Comparison of ENCODE assay signal across 14 cellular contexts in genomic region chr2:27871805-27872204, GRCh38. TPM values are rescaled to one million over a fixed set of nuclear protein-coding genes. Genes with fewer than 3 reads are reported as not detected.
DNase-seq lines count a peak whose midpoint lies in the region; ATAC-seq and TF ChIP-seq lines count a peak whose summit lies in the region.
"Had no signal": no experiment of that assay in that cellular context is flagged by ENCODE, and none has a peak within 500 bp of the region (broad histone marks: within the 10 kb centered on the region; RNA-seq: fewer than 3 reads in every experiment).

No MANE protein-coding gene starts in this region.

- no CpG with 5 or more reads among the region's 3 CpGs for WGBS in mesendoderm (ENCODE audit: extremely low coverage, insufficient coverage, low lambda C conversion rate)

- no peak overlapping the region for H2BK120ac ChIP-seq in mesendoderm (ENCODE audit: low read depth, low read length)

- no peak for TF ChIP-seq CTCF in GM23338 (conservative IDR thresholded peaks at IDR 0.05; ENCODE audit: low read depth in 2 of 2)
- no peak for TF ChIP-seq CTCF in NB4 (IDR thresholded peaks at IDR 0.05; ENCODE audit: low read depth, low read length)
- no peak for TF ChIP-seq CTCF in WERI-Rb-1 (IDR thresholded peaks at IDR 0.05; ENCODE audit: low read depth, low read length)

- no peak overlapping the region for H3K18ac ChIP-seq in mesendoderm (ENCODE audit: low read length)

- no peak overlapping the region for H2BK15ac ChIP-seq in mesendoderm (replicated peaks; ENCODE audit: low read depth)

- H3K79me2 ChIP-seq in GM23338 (replicated peaks; ENCODE audit: insufficient read depth), result no peaks in the 10 kb centered on the region
- no peaks in the 10 kb centered on the region for H3K79me2 ChIP-seq in mesendoderm (ENCODE audit: control insufficient read depth, insufficient read depth, low read length)

- H3K27ac ChIP-seq in GM23338 (ENCODE audit: low read depth), result no peak overlapping the region
- no peak overlapping the region for H3K27ac ChIP-seq in WERI-Rb-1
- no peak overlapping the region for H3K27ac ChIP-seq in mesendoderm (ENCODE audit: low read depth, low read length)

- peak; percentile 2 for DNase-seq in GM23338 (ENCODE audit: low spot score)
- peak; percentile 21 for DNase-seq in NB4 (ENCODE audit: low read depth)
- peak; percentile 21 for DNase-seq in WERI-Rb-1
- DNase-seq in mesendoderm, result peak; percentile 5
- DNase-seq in MV-4-11 (lab: John Stamatoyannopoulos, UW), result no peak
- DNase-seq in stimulated activated CD4-positive, alpha-beta T cell treated with anti-CD3 and anti-CD28 coated beads, Interleukin-2, amount 100 ng/mL, for 48 hours, result no peak
- DNase-seq: CD8-positive, alpha-beta T cell; KG1; NCI-H1930; NCI-H2171; NCI-H446 treated with DMSO at 0.1 percent for 48 hours; SIG-M5 had no signal

- no peak overlapping the region for H3K4me3 Mint-ChIP-seq in GM23338
- H3K4me3 Mint-ChIP-seq: CD8-positive, alpha-beta T cell had no signal

- no peaks in the 10 kb centered on the region for H3K36me3 ChIP-seq in GM23338 (ENCODE audit: insufficient read depth)
- no peaks in the 10 kb centered on the region for H3K36me3 ChIP-seq in WERI-Rb-1
- H3K36me3 ChIP-seq in mesendoderm (ENCODE audit: control insufficient read depth, insufficient read depth, low read length), result no peaks in the 10 kb centered on the region

- no peak overlapping the region for H4K8ac ChIP-seq in mesendoderm (ENCODE audit: low read depth, low read length)

- H3K4ac ChIP-seq in mesendoderm (ENCODE audit: low read depth, low read length), result no peak overlapping the region

- H3K27me3 Mint-ChIP-seq in GM23338 (ENCODE audit: insufficient read depth, low read depth, poor library complexity), result no peaks in the 10 kb centered on the region

- H3K4me2 ChIP-seq in GM23338, result no peak overlapping the region
- no peak overlapping the region for H3K4me2 ChIP-seq in mesendoderm (ENCODE audit: low read length)

- H3K4me1 Mint-ChIP-seq in GM23338, result no peaks in the 10 kb centered on the region

- H3K4me1 ChIP-seq in GM23338 (ENCODE audit: insufficient read depth) (no peaks in the 10 kb centered on the region), mesendoderm (ENCODE audit: control insufficient read depth, low read depth, low read length) (no peaks in the 10 kb centered on the region)

- H3K56ac ChIP-seq in mesendoderm (ENCODE audit: low read length), result no peak overlapping the region

- H3F3A ChIP-seq in GM23338 (replicated peaks; ENCODE audit: low read depth), result no peaks in the 10 kb centered on the region

- H3K9me3 ChIP-seq in WERI-Rb-1 (ENCODE audit: severe bottlenecking), result no peaks in the 10 kb centered on the region

- H3K23ac ChIP-seq in mesendoderm (ENCODE audit: low read length), result no peak overlapping the region

- H3K4me3 ChIP-seq in GM23338 (no peak overlapping the region), NB4 (ENCODE audit: low read depth, low read length) (no peak overlapping the region), WERI-Rb-1 (ENCODE audit: low read depth, low read length) (no peak overlapping the region), mesendoderm (ENCODE audit: low read length) (no peak overlapping the region)

- H3K79me1 ChIP-seq in mesendoderm (ENCODE audit: low read length), result no peaks in the 10 kb centered on the region

- H3K27ac Mint-ChIP-seq in GM23338, result no peak overlapping the region
- H3K27ac Mint-ChIP-seq: CD8-positive, alpha-beta T cell had no signal

- no peak overlapping the region for H2AFZ ChIP-seq in GM23338

- H3K9me3 Mint-ChIP-seq in GM23338, result peaks cover 5% of the 10 kb centered on the region; the same call in 2 of the 3 replicates

- no peak for TF ChIP-seq POLR2A in NB4 (IDR thresholded peaks at IDR 0.05; ENCODE audit: extremely low read depth, insufficient read length)

- H3K27me3 ChIP-seq in GM23338 (ENCODE audit: insufficient read depth) (no peaks in the 10 kb centered on the region), WERI-Rb-1 (ENCODE audit: insufficient read depth, low read depth, severe bottlenecking) (no peaks in the 10 kb centered on the region), mesendoderm (ENCODE audit: insufficient read depth, low read length, poor library complexity) (no peaks in the 10 kb centered on the region)

- H3K9me2 ChIP-seq in GM23338 (ENCODE audit: insufficient read depth), result 0 out of 2 replicates have a peak, but pooled peaks cover 7% of the 10 kb centered on the region

- no peaks in the 10 kb centered on the region for H4K20me1 ChIP-seq in GM23338 (replicated peaks; ENCODE audit: insufficient read depth)

- no peak overlapping the region for H3K9ac ChIP-seq in mesendoderm (ENCODE audit: low read length)

- ATAC-seq in GM23338 (peak; percentile 78), HG02870 (IDR thresholded peaks at IDR 0.05; ENCODE audit: unreplicated experiment) (no peak), GM21619 (IDR thresholded peaks at IDR 0.05; ENCODE audit: unreplicated experiment) (no peak)
- ATAC-seq: CD8-positive, alpha-beta T cell had no signal

- no peak overlapping the region for H2AK5ac ChIP-seq in mesendoderm (ENCODE audit: low read length)

- H4K5ac ChIP-seq in mesendoderm (ENCODE audit: low read length), result no peak overlapping the region

- H2BK5ac ChIP-seq in mesendoderm (ENCODE audit: low read length), result no peak overlapping the region

- no peaks in the 10 kb centered on the region for H3K36me3 Mint-ChIP-seq in GM23338 (ENCODE audit: low read depth)

TF ChIP-seq in GM23338, 12 proteins besides CTCF, POLR2A, EP300 and RAD21 (continues in another document):
- TF ChIP-seq JUNB (IDR thresholded peaks at IDR 0.05; ENCODE audit: unreplicated experiment) (no peak), EZH2 (IDR thresholded peaks at IDR 0.05; ENCODE audit: low read depth, unreplicated experiment) (no peak), REST (IDR thresholded peaks at IDR 0.05; ENCODE audit: unreplicated experiment) (no peak)

RNA-seq across cellular contexts. Expression of gene RBKS, which starts 18.4 kb away (rescaled TPM):
- 0.54 and 1.5 TPM in 2 replicates for total RNA-seq in GM23338 (2014; rRNA removed; shearing (Covaris generic))
- 1.3 and 1.5 TPM in 2 replicates for polyA plus RNA-seq in GM23338 (2016; fragmentation: Nextera tagmentation; extraction: Ambion mirVana)
- 0.63 TPM for polyA plus RNA-seq in mesendoderm (2013, experiment 1 of 2)
- polyA plus RNA-seq in mesendoderm (2013, experiment 2 of 2), result 0.69 TPM

RNA-seq across cellular contexts. Expression of gene BABAM2, which starts 18.7 kb away (rescaled TPM):
- 21.5 and 27.9 TPM in 2 replicates for total RNA-seq in GM23338 (2014; rRNA removed; shearing (Covaris generic))
- polyA plus RNA-seq in GM23338 (2016; fragmentation: Nextera tagmentation; extraction: Ambion mirVana), result 17.8 and 18.4 TPM in 2 replicates
- polyA plus RNA-seq in mesendoderm (2013, experiment 1 of 2), result 21.5 TPM
- polyA plus RNA-seq in mesendoderm (2013, experiment 2 of 2), result 21.5 TPM

Comparison
In these comparisons a context has a peak if more than half of its experiments do, and no peak if none do; other contexts are left out.
1. DNase-seq: peak in GM23338 (single experiment), NB4 (single experiment), WERI-Rb-1 (single experiment) and mesendoderm (single experiment); none in MV-4-11 (single experiment) and stimulated activated CD4-positive, alpha-beta T cell treated with anti-CD3 and anti-CD28 coated beads, Interleukin-2, amount 100 ng/mL, for 48 hours (0 of 2).